23 cellular contexts compared by ENCODE assay signal in genomic region chr9:85615792-85616191, GRCh38.
DNase-seq lines count a peak whose midpoint lies in the region; ATAC-seq, FAIRE-seq and TF ChIP-seq lines count a peak whose summit lies in the region.
"Had no signal": no experiment of that assay in that cellular context is flagged by ENCODE, and none has a peak within 500 bp of the region (broad histone marks: within the 10 kb centered on the region; RNA-seq: fewer than 3 reads in every experiment).

No MANE protein-coding gene starts in this region.

- H3K9ac ChIP-seq in K562 (ENCODE audit: insufficient read depth in 1 of 2, low read depth in 2 of 2, low read length in 2 of 2) = no peak overlapping the region
- H3K9ac ChIP-seq: BLaER1 had no signal

- H3K36me3 Mint-ChIP-seq in activated naive CD4-positive, alpha-beta T cell treated with anti-CD3 and anti-CD28 coated beads, Interleukin-2, amount 50 U/mL, for 24 hours = peaks cover 6% of the 10 kb centered on the region
- peaks cover 5% of the 10 kb centered on the region for H3K36me3 Mint-ChIP-seq in activated naive CD4-positive, alpha-beta T cell treated with anti-CD3 and anti-CD28 coated beads for 36 hours (ENCODE audit: low read depth)

- H3K27ac ChIP-seq in K562 (ENCODE audit: extremely low read depth, low read depth, low read length) = no peak overlapping the region
- H3K27ac ChIP-seq in pancreas = no peak overlapping the region
- H3K27ac ChIP-seq: 22Rv1, BLaER1, C4-2B had no signal

- no peak overlapping the region for H3K4me2 ChIP-seq in K562 (ENCODE audit: insufficient read depth, low read length)
- H3K4me2 ChIP-seq: BLaER1, GM23338 had no signal

- no TSS peak for BruUV-seq in K562 (replicated peaks; lab: Mats Ljungman, UMichigan)

- H3K27ac Mint-ChIP-seq in activated naive CD4-positive, alpha-beta T cell treated with anti-CD3 and anti-CD28 coated beads, Interleukin-2, amount 50 U/mL, for 24 hours = peak overlapping the region; percentile 30
- H3K27ac Mint-ChIP-seq in activated naive CD4-positive, alpha-beta T cell treated with anti-CD3 and anti-CD28 coated beads for 36 hours = no peak overlapping the region
- H3K27ac Mint-ChIP-seq: B cell; CD4-positive, CD25-positive, alpha-beta regulatory T cell; CD8-positive, alpha-beta T cell; GM23338; H9 had no signal

- intact Hi-C loops in activated naive CD4-positive, alpha-beta T cell treated with anti-CD3 and anti-CD28 coated beads for 36 hours (cut with micrococcal nuclease) = loop anchor here (10.0 kb wide), 1 partner anchor 951 kb away; the partner anchor contains the start of gene NTRK2
- intact Hi-C loops in K562 (cut with micrococcal nuclease) = no loop called here
- intact Hi-C loops in pancreas (cut with DNase I) = no loop called here

- no peak for TF ChIP-seq CTCF in K562 (IDR thresholded peaks at IDR 0.05 in 2 of 3, conservative IDR thresholded peaks at IDR 0.05 in 1 of 3; ENCODE audit: insufficient read depth in 2 of 3, low read depth in 1 of 3, low read length in 3 of 3)
- TF ChIP-seq CTCF in pancreas (IDR thresholded peaks at IDR 0.05) = no peak

- no peak for TF ChIP-seq RAD21 in K562 (CRISPR knock-in tag; conservative IDR thresholded peaks at IDR 0.05 in 1 of 2, IDR thresholded peaks at IDR 0.05 in 1 of 2)

- H4K20me1 ChIP-seq in K562 (replicated peaks; ENCODE audit: control insufficient read depth, insufficient read depth, low read length) = no peaks in the 10 kb centered on the region
- H4K20me1 ChIP-seq: BLaER1 had no signal

- no peak overlapping the region for H2AFZ ChIP-seq in K562 (ENCODE audit: low read depth, low read length)
- H2AFZ ChIP-seq: GM23338 had no signal

- H3K4me1 ChIP-seq in K562 (replicated peaks in 1 of 2; ENCODE audit: control insufficient read depth in 2 of 2, insufficient read depth in 2 of 2, low read length in 2 of 2) (no peaks in the 10 kb centered on the region), pancreas (no peaks in the 10 kb centered on the region)

- H3K4me3 Mint-ChIP-seq in activated naive CD4-positive, alpha-beta T cell treated with anti-CD3 and anti-CD28 coated beads, Interleukin-2, amount 50 U/mL, for 24 hours = no peak overlapping the region
- no peak overlapping the region for H3K4me3 Mint-ChIP-seq in activated naive CD4-positive, alpha-beta T cell treated with anti-CD3 and anti-CD28 coated beads for 36 hours
- H3K4me3 Mint-ChIP-seq: B cell; CD4-positive, CD25-positive, alpha-beta regulatory T cell; CD8-positive, alpha-beta T cell; GM23338; H9 had no signal

- peaks cover under 1% of the 10 kb centered on the region for H3K4me1 Mint-ChIP-seq in activated naive CD4-positive, alpha-beta T cell treated with anti-CD3 and anti-CD28 coated beads, Interleukin-2, amount 50 U/mL, for 24 hours
- no peaks in the 10 kb centered on the region for H3K4me1 Mint-ChIP-seq in activated naive CD4-positive, alpha-beta T cell treated with anti-CD3 and anti-CD28 coated beads for 36 hours (ENCODE audit: low read depth)
- H3K4me1 Mint-ChIP-seq: GM23338, H9 had no signal

- TF ChIP-seq EP300 in K562 (IDR thresholded peaks at IDR 0.05; ENCODE audit: low read length) = no peak

- H3K9me3 ChIP-seq in K562 (replicated peaks; ENCODE audit: control insufficient read depth, insufficient read depth, low read depth, low read length) = no peaks in the 10 kb centered on the region
- H3K9me3 ChIP-seq in pancreas = no peaks in the 10 kb centered on the region
- H3K9me3 ChIP-seq: BLaER1 had no signal

- H3K27me3 Mint-ChIP-seq in activated naive CD4-positive, alpha-beta T cell treated with anti-CD3 and anti-CD28 coated beads, Interleukin-2, amount 50 U/mL, for 24 hours = no peaks in the 10 kb centered on the region
- no peaks in the 10 kb centered on the region for H3K27me3 Mint-ChIP-seq in activated naive CD4-positive, alpha-beta T cell treated with anti-CD3 and anti-CD28 coated beads for 36 hours (ENCODE audit: low read depth)
- H3K27me3 Mint-ChIP-seq: B cell; CD4-positive, CD25-positive, alpha-beta regulatory T cell had no signal

- no peaks in the 10 kb centered on the region for H3K36me3 ChIP-seq in K562 (ENCODE audit: control insufficient read depth, insufficient read depth, low read length)
- no peaks in the 10 kb centered on the region for H3K36me3 ChIP-seq in pancreas

- H3K9me3 Mint-ChIP-seq in activated naive CD4-positive, alpha-beta T cell treated with anti-CD3 and anti-CD28 coated beads, Interleukin-2, amount 50 U/mL, for 24 hours = no peaks in the 10 kb centered on the region
- H3K9me3 Mint-ChIP-seq in activated naive CD4-positive, alpha-beta T cell treated with anti-CD3 and anti-CD28 coated beads for 36 hours = no peaks in the 10 kb centered on the region
- H3K9me3 Mint-ChIP-seq: CD4-positive, CD25-positive, alpha-beta regulatory T cell; CD8-positive, alpha-beta T cell; GM23338; H9 had no signal

- POLR2A ChIA-PET in K562 (lab: Yijun Ruan, JAX) = no interaction called here

- H3K4me3 ChIP-seq in K562 (no peak overlapping the region), pancreas (no peak overlapping the region)
- H3K4me3 ChIP-seq: BLaER1, GM12878, GM23338 had no signal

- H3K27me3 ChIP-seq in K562 (ENCODE audit: control insufficient read depth in 2 of 2, insufficient read depth in 2 of 2, low read length in 2 of 2) = no peaks in the 10 kb centered on the region
- no peaks in the 10 kb centered on the region for H3K27me3 ChIP-seq in pancreas
- H3K27me3 ChIP-seq: BLaER1 had no signal

- WGBS in K562 (ENCODE audit: insufficient coverage, low coverage, missing lambda C conversion rate) = 15% methylated on average over 1 of the region's 1 CpG
- WGBS in pancreas, 2 donors = 76 to 92% methylated on average over 1 of the region's 1 CpG

- ATAC-seq in K562 = no peak
- no peak for ATAC-seq in pancreas
- ATAC-seq: CD8-positive, alpha-beta T cell; GM12878; GM23338; HCT116 had no signal

- H3K9me1 ChIP-seq in K562 (ENCODE audit: control insufficient read depth, insufficient read depth, low read length) = no peaks in the 10 kb centered on the region

- no peak for DNase-seq in activated naive CD4-positive, alpha-beta T cell treated with anti-CD3 and anti-CD28 coated beads for 36 hours
- no peak for DNase-seq in GM18507 (ENCODE audit: extremely low spot score, insufficient read length, low read depth)
- no peak for DNase-seq in K562 (ENCODE audit: extremely low read depth in 1 of 4, low spot score in 3 of 4)
- no peak for DNase-seq in pancreas
- no peak for DNase-seq in AG08396 (ENCODE audit: low spot score)
- no peak for DNase-seq in NCI-H510A (lab: John Stamatoyannopoulos, UW)
- no peak for DNase-seq in COLO668 (lab: John Stamatoyannopoulos, UW; ENCODE audit: unreplicated experiment)
- DNase-seq: CD4-positive, CD25-positive, alpha-beta regulatory T cell; CD8-positive, alpha-beta T cell; DMS 273 treated with DMSO at 0.1 percent for 48 hours; DMS79; EL; GDM1; H9 had no signal

- CTCF ChIA-PET in activated naive CD4-positive, alpha-beta T cell treated with anti-CD3 and anti-CD28 coated beads for 36 hours (lab: Charles Lee) = no interaction called here
- CTCF ChIA-PET in K562 (lab: Yijun Ruan, JAX; ENCODE audit: low intra/inter-chr PET ratio) = no interaction called here

- in situ Hi-C loops in K562 (cut with MboI) = no loop called here

- H3K79me2 ChIP-seq in K562 (ENCODE audit: control insufficient read depth, insufficient read depth, low read length) = no peaks in the 10 kb centered on the region

- FAIRE-seq in GM18507 (lab: Jason Lieb, UNC) (peak; percentile 12), K562 (lab: Jason Lieb, UNC) (no peak), pancreas (lab: Jason Lieb, UNC) (peak; percentile 91)
- FAIRE-seq: D721Med, GM12878 had no signal

- TF ChIP-seq POLR2A in K562 (conservative IDR thresholded peaks at IDR 0.05) = no peak

TF ChIP-seq in K562, 482 proteins besides CTCF, POLR2A, EP300 and RAD21:
- peak; percentile 53 for TF ChIP-seq ZNF316 (IDR thresholded peaks at IDR 0.05)
- TF ChIP-seq SNRNP70 (optimal IDR thresholded peaks at IDR 0.05; ENCODE audit: low read depth, low read length) = no peak
